Comparison of ENCODE assay signal across 24 cellular contexts in genomic region chr15:40958723-40959122, GRCh38. TPM values are rescaled to one million over a fixed set of nuclear protein-coding genes. Genes with fewer than 3 reads are reported as not detected.
A peak's percentile ranks its signal among the peaks of the same experiment; 100 is the strongest.
DNase-seq lines count a peak whose midpoint lies in the region; ATAC-seq, FAIRE-seq and TF ChIP-seq lines count a peak whose summit lies in the region.
"Had no signal": no experiment of that assay in that cellular context is flagged by ENCODE, and none has a peak within 500 bp of the region (broad histone marks: within the 10 kb centered on the region; RNA-seq: fewer than 3 reads in every experiment).

No MANE protein-coding gene starts in this region.

- intact Hi-C loops in kidney (cut with DNase I): no loop called here

- FAIRE-seq in kidney (lab: Jason Lieb, UNC) (no peak), H54 (lab: Jason Lieb, UNC) (no peak)
- FAIRE-seq: frontal cortex, HTR-8/SVneo had no signal

- no peaks in the 10 kb centered on the region for H3K36me3 ChIP-seq in kidney (ENCODE audit: control insufficient read depth in 1 of 2, insufficient read depth in 2 of 2, low read length in 2 of 2)

- H3K4me3 Mint-ChIP-seq in activated naive CD8-positive, alpha-beta T cell treated with anti-CD3 and anti-CD28 coated beads, Interleukin-2, amount 10 ng/mL, durations not matched to agents 7 days and 5 days: no peak overlapping the region
- H3K4me3 Mint-ChIP-seq in stimulated activated naive CD8-positive, alpha-beta T cell treated with anti-CD3 and anti-CD28 coated beads, Interleukin-15, amount 100 ng/mL, for 72 hours: no peak overlapping the region
- H3K4me3 Mint-ChIP-seq: stimulated activated naive B cell treated with anti-CD40 and anti-IgM and Interleukin-4, amounts not matched to agents 10 μg/mL and 1 μg/mL and 100 μg/mL, for 72 hours; type B pancreatic cell had no signal

- POLR2A ChIA-PET in activated naive CD8-positive, alpha-beta T cell treated with anti-CD3 and anti-CD28 coated beads, Interleukin-2, amount 10 ng/mL, durations not matched to agents 7 days and 5 days (lab: Charles Lee): interaction anchor here (1.1 kb wide), 1 partner anchor 10 kb away, joined by 5 read pairs; no protein-coding TSS in a partner anchor

- peaks cover 0 to 7% of the 10 kb centered on the region in 2 donors for H3K4me1 ChIP-seq in kidney (ENCODE audit: control insufficient read depth in 1 of 2, insufficient read depth in 1 of 2, low read depth in 1 of 2, low read length in 2 of 2)

- peaks cover 5% of the 10 kb centered on the region for H3K36me3 Mint-ChIP-seq in activated naive CD8-positive, alpha-beta T cell treated with anti-CD3 and anti-CD28 coated beads, Interleukin-2, amount 10 ng/mL, durations not matched to agents 7 days and 5 days
- H3K36me3 Mint-ChIP-seq: type B pancreatic cell had no signal

- DNase-seq in activated CD8-positive, alpha-beta memory T cell treated with anti-CD3 and anti-CD28 coated beads for 24 hours: peak; percentile 54
- no peak for DNase-seq in activated CD8-positive, alpha-beta memory T cell treated with anti-CD3 and anti-CD28 coated beads, Interleukin-2, amount 50 U/mL, for 48 hours
- no peak for DNase-seq in activated naive CD8-positive, alpha-beta T cell treated with anti-CD3 and anti-CD28 coated beads, Interleukin-2, amount 10 ng/mL, durations not matched to agents 7 days and 5 days
- peak; percentile 62 for DNase-seq in kidney
- no peak for DNase-seq in stimulated activated naive CD8-positive, alpha-beta T cell treated with anti-CD3 and anti-CD28 coated beads, Interleukin-15, amount 100 ng/mL, for 72 hours
- DNase-seq in NOMO-1 treated with dmso at 0.1 percent for 144 hours (lab: John Stamatoyannopoulos, UW; ENCODE audit: unreplicated experiment): no peak
- DNase-seq in H54 (ENCODE audit: insufficient read length, low spot score): no peak
- DNase-seq: 8988T; AML-193; caudate nucleus; DND-41; erythroblast; Kasumi-1; kidney glomerular epithelial cell; NCI-H1092; NCI-H2029 treated with DMSO at 0.1 percent for 48 hours; stimulated activated naive B cell treated with anti-CD40 and anti-IgM and Interleukin-4, amounts not matched to agents 10 μg/mL and 1 μg/mL and 100 μg/mL, for 72 hours; T1000 had no signal

- H3K9ac ChIP-seq in kidney (ENCODE audit: low read length in 2 of 2): no peak overlapping the region

- H3K27ac ChIP-seq in kidney (ENCODE audit: low read depth in 2 of 2, low read length in 2 of 2): no peak overlapping the region

- peak overlapping the region; percentile 7 for H3K27ac Mint-ChIP-seq in activated naive CD8-positive, alpha-beta T cell treated with anti-CD3 and anti-CD28 coated beads, Interleukin-2, amount 10 ng/mL, durations not matched to agents 7 days and 5 days
- peak overlapping the region; percentile 27 to 100 for H3K27ac Mint-ChIP-seq in stimulated activated naive CD8-positive, alpha-beta T cell treated with anti-CD3 and anti-CD28 coated beads, Interleukin-15, amount 100 ng/mL, for 72 hours
- H3K27ac Mint-ChIP-seq: stimulated activated naive B cell treated with anti-CD40 and anti-IgM and Interleukin-4, amounts not matched to agents 10 μg/mL and 1 μg/mL and 100 μg/mL, for 72 hours; type B pancreatic cell had no signal

- no peak for ATAC-seq in activated naive CD8-positive, alpha-beta T cell treated with anti-CD3 and anti-CD28 coated beads, Interleukin-2, amount 10 ng/mL, durations not matched to agents 7 days and 5 days (ENCODE audit: low read depth)
- no peak for ATAC-seq in stimulated activated naive CD8-positive, alpha-beta T cell treated with anti-CD3 and anti-CD28 coated beads, Interleukin-15, amount 100 ng/mL, for 72 hours
- ATAC-seq in HG03159 (IDR thresholded peaks at IDR 0.05; ENCODE audit: unreplicated experiment): no peak
- ATAC-seq: HCT116; sciatic nerve; stimulated activated naive B cell treated with anti-CD40 and anti-IgM and Interleukin-4, amounts not matched to agents 10 μg/mL and 1 μg/mL and 100 μg/mL, for 72 hours had no signal

- H3K27me3 Mint-ChIP-seq in activated naive CD8-positive, alpha-beta T cell treated with anti-CD3 and anti-CD28 coated beads, Interleukin-2, amount 10 ng/mL, durations not matched to agents 7 days and 5 days: no peaks in the 10 kb centered on the region
- no peaks in the 10 kb centered on the region for H3K27me3 Mint-ChIP-seq in stimulated activated naive CD8-positive, alpha-beta T cell treated with anti-CD3 and anti-CD28 coated beads, Interleukin-15, amount 100 ng/mL, for 72 hours
- H3K27me3 Mint-ChIP-seq: stimulated activated naive B cell treated with anti-CD40 and anti-IgM and Interleukin-4, amounts not matched to agents 10 μg/mL and 1 μg/mL and 100 μg/mL, for 72 hours had no signal

- no peak for TF ChIP-seq CTCF in kidney (IDR thresholded peaks at IDR 0.05; ENCODE audit: borderline replicate concordance, extremely low read depth, insufficient read depth)

- no peaks in the 10 kb centered on the region for H3K9me3 Mint-ChIP-seq in activated naive CD8-positive, alpha-beta T cell treated with anti-CD3 and anti-CD28 coated beads, Interleukin-2, amount 10 ng/mL, durations not matched to agents 7 days and 5 days
- no peaks in the 10 kb centered on the region for H3K9me3 Mint-ChIP-seq in stimulated activated naive CD8-positive, alpha-beta T cell treated with anti-CD3 and anti-CD28 coated beads, Interleukin-15, amount 100 ng/mL, for 72 hours
- H3K9me3 Mint-ChIP-seq: stimulated activated naive B cell treated with anti-CD40 and anti-IgM and Interleukin-4, amounts not matched to agents 10 μg/mL and 1 μg/mL and 100 μg/mL, for 72 hours; type B pancreatic cell had no signal

- peaks cover 20% of the 10 kb centered on the region for H3K4me1 Mint-ChIP-seq in activated naive CD8-positive, alpha-beta T cell treated with anti-CD3 and anti-CD28 coated beads, Interleukin-2, amount 10 ng/mL, durations not matched to agents 7 days and 5 days
- H3K4me1 Mint-ChIP-seq in stimulated activated naive CD8-positive, alpha-beta T cell treated with anti-CD3 and anti-CD28 coated beads, Interleukin-15, amount 100 ng/mL, for 72 hours: peaks cover 63% of the 10 kb centered on the region

- TF ChIP-seq POLR2A in H54 (IDR thresholded peaks at IDR 0.05; ENCODE audit: low read depth, low read length): no peak

- H3K4me3 ChIP-seq in kidney (ENCODE audit: low read length in 2 of 2): no peak overlapping the region

- H3K9me3 ChIP-seq in kidney (ENCODE audit: control insufficient read depth in 1 of 2, low read length in 2 of 2): no peaks in the 10 kb centered on the region

RNA-seq across cellular contexts. Expression of gene CHAC1, which starts 5.5 kb away (rescaled TPM):
- total RNA-seq in activated naive CD8-positive, alpha-beta T cell treated with anti-CD3 and anti-CD28 coated beads, Interleukin-2, amount 10 ng/mL, durations not matched to agents 7 days and 5 days: 10 to 100 TPM; 13.9 to 14.1 TPM
- total RNA-seq in kidney: 4.7 TPM
- 21.1 TPM for polyA plus RNA-seq in kidney (ENCODE audit: insufficient read depth, low read depth, low replicate concordance)

RNA-seq across cellular contexts. Expression of gene DLL4, which starts 29.6 kb away (rescaled TPM):
- under 1 TPM in 1 of 2 experiments, not detected in 1; 0.11 TPM for total RNA-seq in activated naive CD8-positive, alpha-beta T cell treated with anti-CD3 and anti-CD28 coated beads, Interleukin-2, amount 10 ng/mL, durations not matched to agents 7 days and 5 days
- total RNA-seq in kidney: 9.4 TPM
- 5.8 TPM for polyA plus RNA-seq in kidney (ENCODE audit: insufficient read depth, low read depth, low replicate concordance)

Comparison
In these comparisons a context has a peak if more than half of its experiments do, and no peak if none do; other contexts are left out.
1. DNase-seq: peak in activated CD8-positive, alpha-beta memory T cell treated with anti-CD3 and anti-CD28 coated beads for 24 hours (single experiment) and kidney (single experiment); none in activated CD8-positive, alpha-beta memory T cell treated with anti-CD3 and anti-CD28 coated beads, Interleukin-2, amount 50 U/mL, for 48 hours (single experiment), activated naive CD8-positive, alpha-beta T cell treated with anti-CD3 and anti-CD28 coated beads, Interleukin-2, amount 10 ng/mL, durations not matched to agents 7 days and 5 days (single experiment), stimulated activated naive CD8-positive, alpha-beta T cell treated with anti-CD3 and anti-CD28 coated beads, Interleukin-15, amount 100 ng/mL, for 72 hours (0 of 2), NOMO-1 treated with dmso at 0.1 percent for 144 hours (single experiment) and H54 (single experiment).